ENCODE assay signal across 7 cellular contexts in the genomic region with DNA sequence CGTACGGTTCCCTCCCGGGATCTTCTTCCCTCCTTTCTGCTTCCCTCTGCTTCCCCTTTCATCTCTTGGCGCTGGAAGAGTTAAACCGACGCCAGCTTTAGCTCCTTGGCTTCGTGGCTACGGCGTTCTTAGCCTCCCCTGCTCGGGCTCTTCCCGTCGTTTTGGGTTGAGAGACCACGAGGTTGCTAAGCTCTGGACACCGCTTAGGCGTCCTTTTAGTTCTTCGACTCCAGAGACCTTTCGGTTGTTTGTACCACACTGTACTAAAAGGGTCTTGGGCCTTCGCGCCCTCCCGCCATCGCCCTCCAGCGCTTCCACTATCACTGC.
DNase-seq lines count a peak whose midpoint lies in the region; ATAC-seq and TF ChIP-seq lines count a peak whose summit lies in the region.

No MANE protein-coding gene starts in this region.

- H3K9me3 Mint-ChIP-seq in stimulated activated naive CD8-positive, alpha-beta T cell treated with anti-CD3 and anti-CD28 coated beads, Interleukin-15, Interleukin-2, amounts not matched to agents 100 ng/mL and 50 ng/mL, for 24 hours: no peaks in the 10 kb centered on the region

- DNase-seq in EL: peak; percentile 40
- DNase-seq in NCI-H774 (lab: John Stamatoyannopoulos, UW): peak; percentile 26
- DNase-seq in cardiac fibroblast (ENCODE audit: low read depth in 2 of 2): peak; percentile 44 to 47
- peak; percentile 36 for DNase-seq in kidney tubule cell (ENCODE audit: low spot score)
- DNase-seq in activated gamma-delta T cell (lab: John Stamatoyannopoulos, UW): no peak

- H3K36me3 Mint-ChIP-seq in stimulated activated naive CD8-positive, alpha-beta T cell treated with anti-CD3 and anti-CD28 coated beads, Interleukin-15, Interleukin-2, amounts not matched to agents 100 ng/mL and 50 ng/mL, for 24 hours (ENCODE audit: low read depth): peaks cover 61% of the 10 kb centered on the region

- ATAC-seq in GM21737 (IDR thresholded peaks at IDR 0.05; ENCODE audit: unreplicated experiment): peak; percentile 11

- peaks cover 50% of the 10 kb centered on the region for H3K4me1 Mint-ChIP-seq in stimulated activated naive CD8-positive, alpha-beta T cell treated with anti-CD3 and anti-CD28 coated beads, Interleukin-15, Interleukin-2, amounts not matched to agents 100 ng/mL and 50 ng/mL, for 24 hours (ENCODE audit: low read depth)

- peak overlapping the region; percentile 67 to 91 for H3K4me3 ChIP-seq in cardiac fibroblast (replicated peaks in 1 of 2; ENCODE audit: low read depth in 2 of 2, low read length in 2 of 2)

- no peaks in the 10 kb centered on the region for H3K27me3 Mint-ChIP-seq in stimulated activated naive CD8-positive, alpha-beta T cell treated with anti-CD3 and anti-CD28 coated beads, Interleukin-15, Interleukin-2, amounts not matched to agents 100 ng/mL and 50 ng/mL, for 24 hours

- TF ChIP-seq CTCF in cardiac fibroblast (IDR thresholded peaks at IDR 0.05; ENCODE audit: low read depth, low read length): no peak

- peak overlapping the region; percentile 100 for H3K27ac Mint-ChIP-seq in stimulated activated naive CD8-positive, alpha-beta T cell treated with anti-CD3 and anti-CD28 coated beads, Interleukin-15, Interleukin-2, amounts not matched to agents 100 ng/mL and 50 ng/mL, for 24 hours

- H3K4me3 Mint-ChIP-seq in stimulated activated naive CD8-positive, alpha-beta T cell treated with anti-CD3 and anti-CD28 coated beads, Interleukin-15, Interleukin-2, amounts not matched to agents 100 ng/mL and 50 ng/mL, for 24 hours: peak overlapping the region; percentile 99
